Comparison of ENCODE assay signal across 12 cellular contexts in genomic region chr7:136528329-136528728, GRCh38.
DNase-seq lines count a peak whose midpoint lies in the region; FAIRE-seq and TF ChIP-seq lines count a peak whose summit lies in the region.
"Had no signal": no experiment of that assay in that cellular context is flagged by ENCODE, and none has a peak within 500 bp of the region (broad histone marks: within the 10 kb centered on the region; RNA-seq: fewer than 3 reads in every experiment).

No MANE protein-coding gene starts in this region.

- in situ Hi-C loops in GM13977 (cut with MboI; ENCODE audit: low pct_unique_long_range_greater_than_20kb, low sequenced_read_pairs, unreplicated experiment) = no loop called here

- no peaks in the 10 kb centered on the region for H3K9me3 ChIP-seq in SK-N-MC (ENCODE audit: low read depth, low read length)
- H3K9me3 ChIP-seq: heart left ventricle had no signal

- no peak overlapping the region for H3K4me3 ChIP-seq in SK-N-MC
- H3K4me3 ChIP-seq: heart left ventricle had no signal

- TF ChIP-seq CTCF in GM13977 (IDR thresholded peaks at IDR 0.05; ENCODE audit: extremely low read depth, insufficient read depth, missing control alignments) = no peak

- no peak overlapping the region for H3K9ac ChIP-seq in SK-N-MC (ENCODE audit: insufficient read length)

- no peaks in the 10 kb centered on the region for H3K36me3 ChIP-seq in SK-N-MC (ENCODE audit: insufficient read depth, low read length)
- H3K36me3 ChIP-seq: heart left ventricle had no signal

- TF ChIP-seq POLR2A in H54 (IDR thresholded peaks at IDR 0.05; ENCODE audit: low read depth, low read length) = no peak

- DNase-seq in H54 (ENCODE audit: insufficient read length, low spot score) (peak; percentile 17), SK-N-MC (ENCODE audit: low read depth, low spot score) (peak; percentile 2), fibroblast of the conjunctiva (ENCODE audit: low read depth) (peak; percentile 13), smooth muscle cell of the brain vasculature (ENCODE audit: low read depth, low spot score) (peak; percentile 24), GF-D8 (lab: John Stamatoyannopoulos, UW) (no peak), GM13977 (ENCODE audit: low spot score) (no peak), HUDEP-2 (lab: John Stamatoyannopoulos, UW; ENCODE audit: unreplicated experiment in 76 of 76) (no peak)
- DNase-seq: activated B cell treated with CpG ODN at 0.5 μM for 24 hours, dermis blood vessel endothelial cell, DMS79, heart left ventricle, NCI-H2081 treated with DMSO at 0.1 percent for 48 hours had no signal

- H3K27ac ChIP-seq in SK-N-MC = no peak overlapping the region
- H3K27ac ChIP-seq: heart left ventricle had no signal

- no peak for FAIRE-seq in H54 (lab: Jason Lieb, UNC)

Comparison
In these comparisons a context has a peak if more than half of its experiments do, and no peak if none do; other contexts are left out.
1. DNase-seq: peak in H54 (single experiment), SK-N-MC (single experiment), fibroblast of the conjunctiva (single experiment) and smooth muscle cell of the brain vasculature (single experiment); none in GF-D8 (single experiment), GM13977 (single experiment) and HUDEP-2 (0 of 76).